15 cellular contexts compared by ENCODE assay signal in genomic region chrY:7736966-7737365, GRCh38.
"Had no signal": no experiment of that assay in that cellular context is flagged by ENCODE, and none has a peak within 500 bp of the region (broad histone marks: within the 10 kb centered on the region; RNA-seq: fewer than 3 reads in every experiment).

No MANE protein-coding gene starts in this region.

- FAIRE-seq: colon, kidney, urothelium cell line had no signal

- H3K4me3 ChIP-seq: psoas muscle, skin epidermis had no signal

- DNase-seq: effector CD4-positive, alpha-beta T cell; endodermal cell; kidney; left colon; naive thymus-derived CD4-positive, alpha-beta T cell; nephron progenitor cell; psoas muscle; stimulated activated CD4-positive, alpha-beta T cell treated with anti-CD3 and anti-CD28 coated beads, Interleukin-2, amount 100 ng/mL, for 24 hours; stimulated activated CD4-positive, alpha-beta T cell treated with anti-CD3 and anti-CD28 coated beads, Interleukin-4, amount 100 ng/mL, for 4 hours; stimulated activated naive CD4-positive, alpha-beta T cell treated with Interleukin-2 at 50 U/mL for 16 hours had no signal

- ATAC-seq: esophagus mucosa; left colon; naive thymus-derived CD4-positive, alpha-beta T cell; psoas muscle; sciatic nerve had no signal
